ENCODE assay signal across 9 cellular contexts in the genomic region with DNA sequence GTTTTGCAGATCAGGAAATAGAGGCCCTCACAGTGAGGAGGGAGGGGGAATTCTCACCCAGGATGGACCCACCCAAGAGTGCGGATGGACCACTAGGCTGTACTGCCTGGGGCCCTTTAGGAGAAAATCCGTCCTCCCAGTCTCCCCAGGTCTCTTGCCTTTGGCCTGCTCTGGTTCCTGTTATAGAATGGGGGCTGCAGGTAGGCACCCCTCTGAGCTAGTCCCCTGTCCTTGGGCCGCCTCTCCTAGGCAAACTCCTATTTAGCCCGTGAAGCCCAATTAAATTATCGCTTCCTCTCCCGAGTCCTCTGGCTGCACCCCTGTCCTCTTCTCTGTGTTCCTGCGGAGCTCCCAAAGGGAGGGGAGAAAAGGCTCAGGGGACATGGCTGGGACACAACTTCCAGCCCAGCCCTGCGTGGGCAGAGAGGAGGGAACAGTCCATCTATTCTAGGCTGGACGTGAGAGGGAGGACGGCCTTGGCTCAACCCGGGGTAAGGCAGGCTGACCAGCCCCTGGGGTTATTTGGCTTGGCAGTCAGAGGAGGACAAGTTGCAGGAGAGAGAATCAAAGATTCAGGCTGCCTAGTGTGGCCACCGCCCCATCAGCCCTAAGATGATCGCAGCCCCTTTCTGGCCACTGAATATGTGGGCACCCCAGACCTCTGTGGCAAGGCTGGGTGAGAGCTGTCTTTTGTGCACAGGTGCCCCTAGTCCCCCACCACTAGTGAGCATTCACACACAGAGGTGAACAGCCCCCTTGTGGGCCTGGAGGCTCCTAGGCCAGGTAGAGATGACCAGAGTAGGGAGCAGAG.
DNase-seq lines count a peak whose midpoint lies in the region; ATAC-seq, FAIRE-seq and TF ChIP-seq lines count a peak whose summit lies in the region.
"Had no signal": no experiment of that assay in that cellular context is flagged by ENCODE, and none has a peak within 500 bp of the region (broad histone marks: within the 10 kb centered on the region; RNA-seq: fewer than 3 reads in every experiment).

No MANE protein-coding gene starts in this region.

- peak overlapping the region; percentile 85 to 92 for H3K27ac Mint-ChIP-seq in natural killer cell

- dilution Hi-C loops in endothelial cell of umbilical vein (cut with MboI; ENCODE audit: extremely low pct_ligation_motif_present, low sequenced_read_pairs) = no loop called here

- CTCF ChIA-PET in endothelial cell of umbilical vein (lab: Charles Lee) = no interaction called here

- H3K4me1 Mint-ChIP-seq in natural killer cell = peaks cover 20 to 33% of the 10 kb centered on the region in 2 donors

- no peaks in the 10 kb centered on the region for H3K36me3 Mint-ChIP-seq in natural killer cell

- peak overlapping the region; percentile 99 for H3K27ac ChIP-seq in ACC112 (ENCODE audit: low read depth, low read length)
- H3K27ac ChIP-seq in endothelial cell of umbilical vein (ENCODE audit: insufficient read depth, low read depth, low read length) = peak overlapping the region; percentile 66

- H3K27me3 ChIP-seq in ACC112 (ENCODE audit: insufficient read depth, low read length) = no peaks in the 10 kb centered on the region
- H3K27me3 ChIP-seq in endothelial cell of umbilical vein (ENCODE audit: control insufficient read depth in 2 of 2, insufficient read depth in 2 of 2, low read length in 2 of 2) = no peaks in the 10 kb centered on the region

- DNase-seq in RPMI7951 (ENCODE audit: low read depth) (peak; percentile 94), endothelial cell of umbilical vein (ENCODE audit: low read depth, low spot score) (no peak), natural killer cell (no peak), D341Med (ENCODE audit: low spot score) (no peak), globus pallidus (ENCODE audit: low spot score) (no peak)
- DNase-seq: cortex of kidney had no signal

- H3K4me2 ChIP-seq in endothelial cell of umbilical vein (ENCODE audit: insufficient read depth, low read length) = no peak overlapping the region

- H3K27me3 Mint-ChIP-seq in natural killer cell (ENCODE audit: low read depth in 2 of 2) = peaks cover 8 to 14% of the 10 kb centered on the region in 2 donors

- H3K4me3 Mint-ChIP-seq in natural killer cell = peak overlapping the region; percentile 71

- no peak for FAIRE-seq in endothelial cell of umbilical vein (lab: Jason Lieb, UNC)

- H3K4me3 ChIP-seq in ACC112 (ENCODE audit: low read depth, low read length) = no peak overlapping the region; the same call in 1 of the 2 replicates
- no peak overlapping the region for H3K4me3 ChIP-seq in endothelial cell of umbilical vein (replicated peaks in 1 of 3; ENCODE audit: insufficient read depth in 1 of 3, low read depth in 1 of 3, low read length in 3 of 3)

- TF ChIP-seq CTCF in endothelial cell of umbilical vein (IDR thresholded peaks at IDR 0.05; ENCODE audit: extremely low read depth in 1 of 2, insufficient read depth in 1 of 2, low read depth in 1 of 2, low read length in 2 of 2) (no peak), natural killer cell (IDR thresholded peaks at IDR 0.05) (no peak)

- TF ChIP-seq POLR2A in endothelial cell of umbilical vein (IDR thresholded peaks at IDR 0.05; ENCODE audit: low read depth, low read length) = no peak

- no peak overlapping the region for H3K9ac ChIP-seq in endothelial cell of umbilical vein (replicated peaks; ENCODE audit: extremely low read depth, insufficient read depth, low read length)

- H4K20me1 ChIP-seq in endothelial cell of umbilical vein (replicated peaks; ENCODE audit: control insufficient read depth, extremely low read depth, insufficient read depth, low read length) = no peaks in the 10 kb centered on the region

- POLR2A ChIA-PET in endothelial cell of umbilical vein (lab: Charles Lee) = interaction anchor here (0.6 kb wide), 1 partner anchor 1329 kb away, joined by 4 read pairs; no protein-coding TSS in a partner anchor

- no peak overlapping the region for H2AFZ ChIP-seq in ACC112 (ENCODE audit: low read length, unreplicated experiment)
- no peak overlapping the region for H2AFZ ChIP-seq in endothelial cell of umbilical vein (ENCODE audit: low read depth, low read length)

- BruUV-seq in endothelial cell of umbilical vein (replicated peaks; lab: Mats Ljungman, UMichigan) = no TSS peak

- H3K4me1 ChIP-seq in ACC112 (ENCODE audit: control insufficient read depth, insufficient read depth, low read length, unreplicated experiment) (peaks cover 83% of the 10 kb centered on the region), endothelial cell of umbilical vein (ENCODE audit: control insufficient read depth, extremely low read depth, insufficient read depth, low read length) (peaks cover 61% of the 10 kb centered on the region)

- H3K79me2 ChIP-seq in ACC112 (ENCODE audit: control insufficient read depth, insufficient read depth, low read length, unreplicated experiment) (peaks cover 29% of the 10 kb centered on the region), endothelial cell of umbilical vein (ENCODE audit: control insufficient read depth, insufficient read depth, low read length) (peaks cover 14% of the 10 kb centered on the region)

- intact Hi-C loops in endothelial cell of umbilical vein (cut with micrococcal nuclease) (no loop called here), natural killer cell (cut with micrococcal nuclease) (no loop called here)

- no peaks in the 10 kb centered on the region for H3K9me3 Mint-ChIP-seq in natural killer cell

- H3K36me3 ChIP-seq in ACC112 (ENCODE audit: insufficient read depth, low read length) (no peaks in the 10 kb centered on the region), endothelial cell of umbilical vein (ENCODE audit: control insufficient read depth in 2 of 2, extremely low read depth in 1 of 2, insufficient read depth in 2 of 2, low read length in 2 of 2) (no peaks in the 10 kb centered on the region)

- no peaks in the 10 kb centered on the region for H3K9me3 ChIP-seq in endothelial cell of umbilical vein (replicated peaks; ENCODE audit: control insufficient read depth, insufficient read depth, low read length)

- ATAC-seq in natural killer cell (no peak), HG03457 (IDR thresholded peaks at IDR 0.05; ENCODE audit: unreplicated experiment) (no peak), GM18873 (IDR thresholded peaks at IDR 0.05; ENCODE audit: low FRiP score, unreplicated experiment) (no peak)

- H3K9me1 ChIP-seq in endothelial cell of umbilical vein (replicated peaks; ENCODE audit: control insufficient read depth, extremely low read depth, insufficient read depth, low read length) = no peaks in the 10 kb centered on the region

TF ChIP-seq in endothelial cell of umbilical vein, 7 proteins besides CTCF, POLR2A, EP300 and RAD21:
- TF ChIP-seq EZH2 (IDR thresholded peaks at IDR 0.05; ENCODE audit: borderline replicate concordance, low read depth, low read length, severe bottlenecking) (no peak), POLR2AphosphoS5 (IDR thresholded peaks at IDR 0.05; ENCODE audit: insufficient read depth, low read depth, low read length) (no peak), JUN (IDR thresholded peaks at IDR 0.05; ENCODE audit: borderline replicate concordance, insufficient read depth, insufficient read length, low read depth) (no peak), MYC (IDR thresholded peaks at IDR 0.05; ENCODE audit: low read depth, low read length) (no peak), GATA2 (IDR thresholded peaks at IDR 0.05; ENCODE audit: insufficient read depth, insufficient read length, low read depth, low read length) (no peak), FOS (IDR thresholded peaks at IDR 0.05; ENCODE audit: borderline replicate concordance, insufficient read depth, low read length) (no peak)
- TF ChIP-seq, protein P1, sequence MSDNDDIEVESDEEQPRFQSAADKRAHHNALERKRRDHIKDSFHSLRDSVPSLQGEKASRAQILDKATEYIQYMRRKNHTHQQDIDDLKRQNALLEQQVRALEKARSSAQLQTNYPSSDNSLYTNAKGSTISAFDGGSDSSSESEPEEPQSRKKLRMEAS (IDR thresholded peaks at IDR 0.05; ENCODE audit: insufficient read depth, insufficient read length) = no peak
